ENCODE assay signal across 8 cellular contexts in genomic region chr13:97977376-97977705, GRCh38. TPM values are rescaled to one million over a fixed set of nuclear protein-coding genes. Genes with fewer than 3 reads are reported as not detected.
DNase-seq lines count a peak whose midpoint lies in the region; ATAC-seq and TF ChIP-seq lines count a peak whose summit lies in the region.

No MANE protein-coding gene starts in this region.

- H3K27me3 ChIP-seq in heart left ventricle: no peaks in the 10 kb centered on the region
- H3K27me3 ChIP-seq in adrenal gland: no peaks in the 10 kb centered on the region
- H3K27me3 ChIP-seq in right lobe of liver: no peaks in the 10 kb centered on the region
- no peaks in the 10 kb centered on the region for H3K27me3 ChIP-seq in uterus

- peak overlapping the region in 11 of 12 donors; percentile 77 to 98 (median 90) for H3K27ac ChIP-seq in heart left ventricle
- H3K27ac ChIP-seq in adrenal gland: peak overlapping the region in 3 of 5 donors; percentile 83 to 97 (median 90)
- H3K27ac ChIP-seq in right lobe of liver: peak overlapping the region; percentile 72 to 92 (median 76)
- peak overlapping the region; percentile 91 to 99 for H3K27ac ChIP-seq in uterus

- H3K9me3 ChIP-seq in heart left ventricle (no peaks in the 10 kb centered on the region), adrenal gland (replicated peaks in 1 of 3) (no peaks in the 10 kb centered on the region), right lobe of liver (no peaks in the 10 kb centered on the region), uterus (no peaks in the 10 kb centered on the region)

- H3K4me3 ChIP-seq in heart left ventricle (peak overlapping the region; percentile 54 to 99 (median 85)), adrenal gland (peak overlapping the region in 2 of 4 donors; percentile 45 to 82), right lobe of liver (peak overlapping the region; percentile 74 to 87 (median 77)), uterus (peak overlapping the region; percentile 84 to 97)

- in situ Hi-C loops in GM13976 (cut with MboI; ENCODE audit: low sequenced_read_pairs, unreplicated experiment): loop anchor here (25.0 kb wide), 1 partner anchor 540 kb away; the partner anchor contains the start of gene RAP2A

- H3K4me1 ChIP-seq in heart left ventricle: peaks cover 0 to 42% (median 16%) of the 10 kb centered on the region in 12 donors
- H3K4me1 ChIP-seq in adrenal gland (replicated peaks in 1 of 2): peaks cover 16 to 32% of the 10 kb centered on the region in 2 donors
- H3K4me1 ChIP-seq in right lobe of liver: peaks cover 0 to 42% (median 7%) of the 10 kb centered on the region in 4 donors
- no peaks in the 10 kb centered on the region for H3K4me1 ChIP-seq in uterus

- WGBS in heart left ventricle, 4 donors: 3 to 4% (median 3%) methylated on average over 3 of the region's 3 CpGs
- 6 to 14% (median 7%) methylated on average over 3 of the region's 3 CpGs for WGBS in adrenal gland, 4 donors
- 1% methylated on average over 3 of the region's 3 CpGs for WGBS in right lobe of liver (ENCODE audit: insufficient coverage, low coverage, low lambda C conversion rate, missing lambda C conversion rate)

- TF ChIP-seq CTCF in heart left ventricle (IDR thresholded peaks at IDR 0.05): no peak
- TF ChIP-seq CTCF in adrenal gland (IDR thresholded peaks at IDR 0.05): no peak
- no peak for TF ChIP-seq CTCF in right lobe of liver (IDR thresholded peaks at IDR 0.05)
- TF ChIP-seq CTCF in uterus (IDR thresholded peaks at IDR 0.05): no peak
- TF ChIP-seq CTCF in GM13976 (IDR thresholded peaks at IDR 0.05; ENCODE audit: borderline replicate concordance, control extremely low read depth, extremely low read depth, insufficient read depth, missing control alignments): no peak

- TF ChIP-seq POLR2A in heart left ventricle (IDR thresholded peaks at IDR 0.05) (no peak), adrenal gland (IDR thresholded peaks at IDR 0.05) (no peak), right lobe of liver (IDR thresholded peaks at IDR 0.05) (no peak), uterus (IDR thresholded peaks at IDR 0.05) (no peak)

- H3K36me3 ChIP-seq in heart left ventricle: peaks cover 0 to 5% (median under 1%) of the 10 kb centered on the region in 9 donors
- no peaks in the 10 kb centered on the region for H3K36me3 ChIP-seq in adrenal gland (replicated peaks in 1 of 2)
- no peaks in the 10 kb centered on the region for H3K36me3 ChIP-seq in right lobe of liver
- no peaks in the 10 kb centered on the region for H3K36me3 ChIP-seq in uterus

- intact Hi-C loops in heart left ventricle (cut with DNase I) (loop anchor here in 5 of 10 donors (2.0 to 10.0 kb wide), 3 partner anchors 120 to 123 kb away; no protein-coding TSS in a partner anchor), cardiac septum (cut with DNase I) (loop anchor here (5.0 kb wide), 1 partner anchor 120 kb away; no protein-coding TSS in a partner anchor), adrenal gland (cut with DNase I) (no loop called here), right lobe of liver (cut with DNase I) (no loop called here), uterus (cut with DNase I; ENCODE audit: low total_unique reads) (no loop called here)

- DNase-seq in heart left ventricle (no peak), cardiac septum (ENCODE audit: low spot score) (no peak), adrenal gland (no peak), right lobe of liver (no peak), uterus (no peak), GM13976 (ENCODE audit: low spot score) (no peak)
- DNase-seq in stimulated activated CD4-positive, alpha-beta T cell treated with anti-CD3 and anti-CD28 coated beads, Interleukin-4, amount 100 ng/mL, for 1 hour: no peak

- no peak for ATAC-seq in heart left ventricle
- no peak for ATAC-seq in right lobe of liver
- ATAC-seq in GM19035 (IDR thresholded peaks at IDR 0.05; ENCODE audit: unreplicated experiment): no peak

RNA-seq across cellular contexts. Expression of gene IPO5, which starts 23.9 kb away (rescaled TPM):
- total RNA-seq in heart left ventricle (100 to 1,000 TPM in 5 of 9 donors, 10 to 100 TPM in 4; 69.0 to 219 (median 111) TPM), cardiac septum (111 TPM), adrenal gland (10 to 100 TPM; 56.3 to 87.2 (median 77.1) TPM), right lobe of liver (10 to 100 TPM; 36.0 to 52.3 (median 45.2) TPM), uterus (100 to 1,000 TPM; 104 to 212 (median 147) TPM)
- polyA plus RNA-seq in heart left ventricle (100 to 1,000 TPM in 1 of 2 donors, 10 to 100 TPM in 1; 18.4 to 153 TPM), adrenal gland (10 to 100 TPM; 20.1 to 79.1 (median 20.4) TPM)
